ENCODE assay signal across 6 cellular contexts in the genomic region with DNA sequence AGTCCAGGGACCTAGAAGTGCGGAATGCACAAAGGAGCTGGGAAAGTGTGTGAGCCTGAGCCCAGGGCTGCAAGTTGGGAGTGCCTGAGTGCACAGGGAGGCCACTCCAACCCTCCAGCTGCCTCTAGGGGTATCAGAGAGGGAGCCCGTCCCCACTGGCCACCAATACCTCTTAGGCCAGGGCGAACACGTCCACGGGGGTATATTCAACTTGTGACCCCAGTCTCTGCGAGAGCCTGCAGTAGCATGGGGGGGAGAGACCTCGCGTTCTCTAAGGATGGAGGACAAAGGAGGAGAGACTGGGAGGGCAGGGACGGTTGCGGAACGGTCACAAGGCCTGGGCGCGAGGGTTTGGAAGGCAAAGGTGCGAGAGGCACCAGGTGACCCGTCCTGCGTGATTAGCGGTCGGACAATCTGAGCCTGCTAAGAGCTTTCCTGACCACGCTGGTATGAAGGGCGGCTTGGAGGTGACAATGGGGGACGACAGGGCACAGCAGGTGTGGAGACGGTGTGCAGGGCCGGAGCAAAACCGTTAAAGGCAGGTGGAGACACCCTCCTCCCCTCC. TPM values are rescaled to one million over a fixed set of nuclear protein-coding genes. Genes with fewer than 3 reads are reported as not detected.
DNase-seq lines count a peak whose midpoint lies in the region; ATAC-seq and TF ChIP-seq lines count a peak whose summit lies in the region.

No MANE protein-coding gene starts in this region.

- no peak for TF ChIP-seq CTCF in Caco-2 (IDR thresholded peaks at IDR 0.05; ENCODE audit: insufficient read depth in 1 of 2, low read depth in 1 of 2, low read length in 1 of 2, severe bottlenecking in 1 of 2, unreplicated experiment in 1 of 2)

- H3K4me3 ChIP-seq in Caco-2 (ENCODE audit: low read depth, low read length) (peak overlapping the region; percentile 85), iPS-18c (ENCODE audit: insufficient read depth, low read depth, low read length) (peak overlapping the region; percentile 62), aorta (ENCODE audit: low read length in 2 of 2) (peak overlapping the region in 1 of 2 donors; percentile 34)

- peak overlapping the region in 1 of 2 donors; percentile 6 for H3K27ac ChIP-seq in aorta (ENCODE audit: low read depth in 1 of 2, low read length in 2 of 2)

- no peaks in the 10 kb centered on the region for H3K27me3 Mint-ChIP-seq in Caco-2 (ENCODE audit: insufficient read depth, unreplicated experiment)

- peaks cover 13% of the 10 kb centered on the region for H3K4me1 Mint-ChIP-seq in Caco-2 (ENCODE audit: low read depth, unreplicated experiment)

- DNase-seq in Caco-2 (peak in 1 of 2 experiments; percentile 47), aorta (peak; percentile 44 to 78)

- H3K4me1 ChIP-seq in Caco-2 (no peaks in the 10 kb centered on the region), aorta (ENCODE audit: control insufficient read depth in 1 of 2, insufficient read depth in 2 of 2, low read length in 2 of 2) (no peaks in the 10 kb centered on the region)

- WGBS in aorta, 2 donors: 11 to 13% methylated on average over 24 of the region's 24 CpGs

- peaks cover 31% of the 10 kb centered on the region for H3K36me3 Mint-ChIP-seq in Caco-2 (ENCODE audit: insufficient read depth, unreplicated experiment)

- ATAC-seq in SK-N-SH treated with all-trans-retinoic acid at 6 μM for 48 hours (peak; percentile 40), aorta (ENCODE audit: low FRiP score) (no peak), HG03135 (IDR thresholded peaks at IDR 0.05; ENCODE audit: unreplicated experiment) (no peak)
- ATAC-seq in activated CD4-positive, CD25-positive, alpha-beta regulatory T cell treated with anti-CD3 and anti-CD28 coated beads, Interleukin-2, amount 50 U/mL, for 24 hours: no peak

- H3K36me3 ChIP-seq in Caco-2 (ENCODE audit: control insufficient read depth, insufficient read depth, low read length) (peaks cover 2% of the 10 kb centered on the region), aorta (ENCODE audit: control insufficient read depth in 1 of 2, insufficient read depth in 2 of 2, low read length in 1 of 2) (no peaks in the 10 kb centered on the region)

- TSS peak; percentile 42 for BruUV-seq in Caco-2 (replicated peaks; lab: Mats Ljungman, UMichigan)

- H3K9me3 ChIP-seq in Caco-2 (no peaks in the 10 kb centered on the region), iPS-18c (ENCODE audit: control insufficient read depth, insufficient read depth, low read length) (no peaks in the 10 kb centered on the region), aorta (ENCODE audit: control insufficient read depth, low read length) (no peaks in the 10 kb centered on the region)

- H3K4me3 Mint-ChIP-seq in Caco-2 (ENCODE audit: unreplicated experiment): peak overlapping the region; percentile 91

- H3K9me3 Mint-ChIP-seq in Caco-2 (ENCODE audit: unreplicated experiment): no peaks in the 10 kb centered on the region

- H3K27ac Mint-ChIP-seq in Caco-2 (ENCODE audit: unreplicated experiment): peak overlapping the region; percentile 96

- CTCF ChIA-PET in Caco-2 (lab: Charles Lee): no interaction called here

- POLR2A ChIA-PET in Caco-2 (lab: Charles Lee): interaction anchor here (0.7 to 1.4 kb wide), 2 partner anchors 13 to 356 kb away, joined by 4 to 12 read pairs; partner anchors contain the start of genes NDUFA7 and RPS28

- intact Hi-C loops in Caco-2 (cut with micrococcal nuclease; ENCODE audit: unreplicated experiment): no loop called here
- intact Hi-C loops in aorta (cut with DNase I): no loop called here

- H3K27me3 ChIP-seq in Caco-2 (replicated peaks; ENCODE audit: control insufficient read depth, insufficient read depth, low read length): no peaks in the 10 kb centered on the region
- no peaks in the 10 kb centered on the region for H3K27me3 ChIP-seq in aorta (ENCODE audit: control insufficient read depth in 1 of 2, insufficient read depth in 2 of 2, low read length in 1 of 2)

TF ChIP-seq in SK-N-SH treated with all-trans-retinoic acid at 6 μM for 48 hours, 23 proteins besides CTCF, POLR2A, EP300 and RAD21:
- no peak for TF ChIP-seq SNAI2 (CRISPR knock-in tag; IDR thresholded peaks at IDR 0.05)
- no peak for TF ChIP-seq CSDC2 (CRISPR knock-in tag; IDR thresholded peaks at IDR 0.05)
- TF ChIP-seq, protein P1, sequence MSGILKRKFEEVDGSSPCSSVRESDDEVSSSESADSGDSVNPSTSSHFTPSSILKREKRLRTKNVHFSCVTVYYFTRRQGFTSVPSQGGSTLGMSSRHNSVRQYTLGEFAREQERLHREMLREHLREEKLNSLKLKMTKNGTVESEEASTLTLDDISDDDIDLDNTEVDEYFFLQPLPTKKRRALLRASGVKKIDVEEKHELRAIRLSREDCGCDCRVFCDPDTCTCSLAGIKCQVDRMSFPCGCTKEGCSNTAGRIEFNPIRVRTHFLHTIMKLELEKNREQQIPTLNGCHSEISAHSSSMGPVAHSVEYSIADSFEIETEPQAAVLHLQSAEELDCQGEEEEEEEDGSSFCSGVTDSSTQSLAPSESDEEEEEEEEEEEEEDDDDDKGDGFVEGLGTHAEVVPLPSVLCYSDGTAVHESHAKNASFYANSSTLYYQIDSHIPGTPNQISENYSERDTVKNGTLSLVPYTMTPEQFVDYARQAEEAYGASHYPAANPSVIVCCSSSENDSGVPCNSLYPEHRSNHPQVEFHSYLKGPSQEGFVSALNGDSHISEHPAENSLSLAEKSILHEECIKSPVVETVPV (CRISPR knock-in tag; IDR thresholded peaks at IDR 0.05): no peak
- TF ChIP-seq TOX (CRISPR knock-in tag; IDR thresholded peaks at IDR 0.05; ENCODE audit: borderline replicate concordance): no peak
- TF ChIP-seq ZNF565 (CRISPR knock-in tag; conservative IDR thresholded peaks at IDR 0.05; ENCODE audit: low read depth): no peak
- TF ChIP-seq ZC3H10 (CRISPR knock-in tag; IDR thresholded peaks at IDR 0.05): no peak
- no peak for TF ChIP-seq ZFP3 (CRISPR knock-in tag; IDR thresholded peaks at IDR 0.05)
- TF ChIP-seq, protein P2, sequence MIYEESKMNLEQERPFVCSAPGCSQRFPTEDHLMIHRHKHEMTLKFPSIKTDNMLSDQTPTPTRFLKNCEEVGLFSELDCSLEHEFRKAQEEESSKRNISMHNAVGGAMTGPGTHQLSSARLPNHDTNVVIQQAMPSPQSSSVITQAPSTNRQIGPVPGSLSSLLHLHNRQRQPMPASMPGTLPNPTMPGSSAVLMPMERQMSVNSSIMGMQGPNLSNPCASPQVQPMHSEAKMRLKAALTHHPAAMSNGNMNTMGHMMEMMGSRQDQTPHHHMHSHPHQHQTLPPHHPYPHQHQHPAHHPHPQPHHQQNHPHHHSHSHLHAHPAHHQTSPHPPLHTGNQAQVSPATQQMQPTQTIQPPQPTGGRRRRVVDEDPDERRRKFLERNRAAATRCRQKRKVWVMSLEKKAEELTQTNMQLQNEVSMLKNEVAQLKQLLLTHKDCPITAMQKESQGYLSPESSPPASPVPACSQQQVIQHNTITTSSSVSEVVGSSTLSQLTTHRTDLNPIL (CRISPR knock-in tag; IDR thresholded peaks at IDR 0.05; ENCODE audit: low read depth): no peak
- TF ChIP-seq, protein P3, sequence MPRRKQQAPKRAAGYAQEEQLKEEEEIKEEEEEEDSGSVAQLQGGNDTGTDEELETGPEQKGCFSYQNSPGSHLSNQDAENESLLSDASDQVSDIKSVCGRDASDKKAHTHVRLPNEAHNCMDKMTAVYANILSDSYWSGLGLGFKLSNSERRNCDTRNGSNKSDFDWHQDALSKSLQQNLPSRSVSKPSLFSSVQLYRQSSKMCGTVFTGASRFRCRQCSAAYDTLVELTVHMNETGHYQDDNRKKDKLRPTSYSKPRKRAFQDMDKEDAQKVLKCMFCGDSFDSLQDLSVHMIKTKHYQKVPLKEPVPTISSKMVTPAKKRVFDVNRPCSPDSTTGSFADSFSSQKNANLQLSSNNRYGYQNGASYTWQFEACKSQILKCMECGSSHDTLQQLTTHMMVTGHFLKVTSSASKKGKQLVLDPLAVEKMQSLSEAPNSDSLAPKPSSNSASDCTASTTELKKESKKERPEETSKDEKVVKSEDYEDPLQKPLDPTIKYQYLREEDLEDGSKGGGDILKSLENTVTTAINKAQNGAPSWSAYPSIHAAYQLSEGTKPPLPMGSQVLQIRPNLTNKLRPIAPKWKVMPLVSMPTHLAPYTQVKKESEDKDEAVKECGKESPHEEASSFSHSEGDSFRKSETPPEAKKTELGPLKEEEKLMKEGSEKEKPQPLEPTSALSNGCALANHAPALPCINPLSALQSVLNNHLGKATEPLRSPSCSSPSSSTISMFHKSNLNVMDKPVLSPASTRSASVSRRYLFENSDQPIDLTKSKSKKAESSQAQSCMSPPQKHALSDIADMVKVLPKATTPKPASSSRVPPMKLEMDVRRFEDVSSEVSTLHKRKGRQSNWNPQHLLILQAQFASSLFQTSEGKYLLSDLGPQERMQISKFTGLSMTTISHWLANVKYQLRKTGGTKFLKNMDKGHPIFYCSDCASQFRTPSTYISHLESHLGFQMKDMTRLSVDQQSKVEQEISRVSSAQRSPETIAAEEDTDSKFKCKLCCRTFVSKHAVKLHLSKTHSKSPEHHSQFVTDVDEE (CRISPR knock-in tag; IDR thresholded peaks at IDR 0.05): no peak
- no peak for TF ChIP-seq TCF4 (CRISPR knock-in tag; IDR thresholded peaks at IDR 0.05; ENCODE audit: borderline replicate concordance)
- TF ChIP-seq RARB (CRISPR knock-in tag; IDR thresholded peaks at IDR 0.05): no peak
- no peak for TF ChIP-seq GLIS3 (CRISPR knock-in tag; IDR thresholded peaks at IDR 0.05)
- TF ChIP-seq ISL1 (CRISPR knock-in tag; IDR thresholded peaks at IDR 0.05): no peak
- TF ChIP-seq ESRRG (CRISPR knock-in tag; IDR thresholded peaks at IDR 0.05): no peak
- no peak for TF ChIP-seq ARNTL (CRISPR knock-in tag; IDR thresholded peaks at IDR 0.05; ENCODE audit: borderline replicate concordance, low read depth)
TF ChIP-seq in SK-N-SH treated with all-trans-retinoic acid at 6 μM for 48 hours: peak in this region for 0.

RNA-seq across cellular contexts. Expression of gene CD320, which starts 0.7 kb away (rescaled TPM):
- total RNA-seq in Caco-2 (2022) (81.0 and 87.7 TPM in 2 replicates), aorta (10 to 100 TPM; 25.5 to 28.0 TPM)
- 10 to 100 TPM; 17.3 to 42.6 TPM for polyA plus RNA-seq in aorta

RNA-seq across cellular contexts. Expression of gene NDUFA7, which starts 13.7 kb away (rescaled TPM):
- 43.7 and 50.2 TPM in 2 replicates for total RNA-seq in Caco-2 (2022)
- 10 to 100 TPM; 18.9 to 19.6 TPM for total RNA-seq in aorta
- polyA plus RNA-seq in aorta: 10 to 100 TPM; 33.8 to 53.0 TPM

RNA-seq across cellular contexts. Expression of gene RPS28, which starts 13.8 kb away (rescaled TPM):
- total RNA-seq in Caco-2 (2022) (1,515 and 1,601 TPM in 2 replicates), aorta (100 to 1,000 TPM; 875 to 981 TPM)
- polyA plus RNA-seq in aorta: 100 to 1,000 TPM; 405 to 553 TPM

RNA-seq across cellular contexts. Expression of gene KANK3, which starts 35.6 kb away (rescaled TPM):
- total RNA-seq in Caco-2 (2022) (1.1 TPM in 2 replicates), aorta (10 to 100 TPM; 15.9 to 23.9 TPM)
- polyA plus RNA-seq in aorta: 1 to 10 TPM in 1 of 2 donors, under 1 TPM in 1; 0.50 to 1.8 TPM

RNA-seq across cellular contexts. Expression of gene ANGPTL4, which starts 56.5 kb away (rescaled TPM):
- total RNA-seq in Caco-2 (2022) (0.63 and 1.2 TPM in 2 replicates), aorta (10 to 100 TPM; 39.9 to 45.1 TPM)
- 10 to 100 TPM; 10.1 to 19.5 TPM for polyA plus RNA-seq in aorta
